7 cellular contexts compared by ENCODE assay signal in the genomic region with DNA sequence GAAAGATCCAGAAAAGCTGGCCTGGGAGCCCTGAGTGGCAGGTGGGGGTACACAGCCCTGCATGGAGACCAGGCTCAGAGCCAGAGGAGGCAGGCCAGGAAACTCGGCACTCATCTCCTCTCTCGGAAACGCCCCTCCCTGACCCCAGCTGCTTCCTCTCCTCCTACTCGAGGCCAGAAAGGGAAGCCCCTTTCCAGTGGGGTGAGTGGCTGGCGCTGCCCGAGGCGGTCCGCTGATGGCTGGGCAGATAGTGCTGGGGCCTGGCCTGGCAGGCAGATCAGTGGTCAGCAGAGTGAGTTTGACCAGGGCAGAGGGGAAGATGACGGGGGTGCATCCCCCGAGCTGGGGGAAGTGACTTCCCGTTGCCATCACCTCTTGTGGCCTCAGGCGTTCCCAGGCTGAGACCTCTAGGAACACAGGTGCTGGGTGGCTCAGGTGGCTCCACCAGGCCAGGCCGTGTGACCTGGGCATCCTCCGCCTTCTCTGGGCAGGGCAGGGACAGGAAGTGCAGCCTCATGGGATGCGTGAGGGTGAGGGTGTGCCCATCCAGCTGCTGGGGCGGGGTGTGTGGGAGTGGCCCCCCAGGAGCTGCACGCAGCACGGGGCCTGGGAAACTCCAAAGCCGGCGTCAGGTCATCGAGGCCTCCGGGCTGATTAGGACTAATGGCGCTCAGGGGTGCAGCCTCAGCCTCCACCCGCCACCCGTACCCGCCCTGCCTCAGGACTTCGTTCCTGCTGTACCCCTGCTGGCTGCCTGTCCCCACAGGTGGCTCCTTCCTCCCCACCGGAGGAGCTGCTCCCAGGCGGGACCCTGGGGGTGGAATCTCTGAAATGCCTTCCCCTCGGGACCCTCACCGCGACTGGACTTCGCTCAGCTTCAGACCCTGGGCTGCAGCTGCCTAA. TPM values are rescaled to one million over a fixed set of nuclear protein-coding genes. Genes with fewer than 3 reads are reported as not detected.
A peak's percentile ranks its signal among the peaks of the same experiment; 100 is the strongest.
DNase-seq lines count a peak whose midpoint lies in the region; ATAC-seq and TF ChIP-seq lines count a peak whose summit lies in the region.

No MANE protein-coding gene starts in this region.

- no peaks in the 10 kb centered on the region for H3K36me3 ChIP-seq in neuronal stem cell (replicated peaks in 1 of 2; ENCODE audit: control insufficient read depth in 2 of 2, insufficient read depth in 2 of 2, low read length in 2 of 2)
- no peaks in the 10 kb centered on the region for H3K36me3 ChIP-seq in smooth muscle cell (ENCODE audit: low read depth)

- H3F3A ChIP-seq in smooth muscle cell (ENCODE audit: low read depth): no peaks in the 10 kb centered on the region

- peaks cover 45% of the 10 kb centered on the region for H4K20me1 ChIP-seq in smooth muscle cell (ENCODE audit: low read depth)

- H4K91ac ChIP-seq in neuronal stem cell (ENCODE audit: low read depth, low read length, poor library complexity): no peak overlapping the region

- H3K9me3 ChIP-seq in neuronal stem cell (replicated peaks in 1 of 2; ENCODE audit: control insufficient read depth in 2 of 2, insufficient read depth in 1 of 2, low read depth in 1 of 2, low read length in 2 of 2): peaks cover 0 to 2% of the 10 kb centered on the region in 2 donors
- no peaks in the 10 kb centered on the region for H3K9me3 ChIP-seq in smooth muscle cell (replicated peaks; ENCODE audit: low read depth)

- H2AFZ ChIP-seq in neuronal stem cell (ENCODE audit: low read length) (peak overlapping the region; percentile 29), smooth muscle cell (ENCODE audit: low read depth) (no peak overlapping the region)

- H3K14ac ChIP-seq in neuronal stem cell (ENCODE audit: low read length): no peak overlapping the region

- H3K79me1 ChIP-seq in neuronal stem cell (ENCODE audit: low read depth, low read length): no peaks in the 10 kb centered on the region

- H3K27me3 ChIP-seq in neuronal stem cell (ENCODE audit: control insufficient read depth in 3 of 3, insufficient read depth in 3 of 3, low read depth in 1 of 3, low read length in 3 of 3) (peaks cover 0 to 15% (median 11%) of the 10 kb centered on the region in 3 experiments), smooth muscle cell (ENCODE audit: low read depth) (no peaks in the 10 kb centered on the region)

- peak overlapping the region; percentile 90 for H3K4me3 Mint-ChIP-seq in T-helper 2 cell treated with Interferon-gamma antibody and Interleukin-4, amounts not matched to agents 5 μg/mL and 100 μg/mL, for 36 hours

- peaks cover 2% of the 10 kb centered on the region for H3K36me3 Mint-ChIP-seq in T-helper 2 cell treated with Interferon-gamma antibody and Interleukin-4, amounts not matched to agents 5 μg/mL and 100 μg/mL, for 36 hours (ENCODE audit: low read depth)

- ATAC-seq in GM18909 (IDR thresholded peaks at IDR 0.05; ENCODE audit: poor library complexity, unreplicated experiment) (peak; percentile 54), HG03135 (IDR thresholded peaks at IDR 0.05; ENCODE audit: unreplicated experiment) (peak; percentile 48)

- H3K4me2 ChIP-seq in neuronal stem cell (ENCODE audit: insufficient read depth, low read length, poor library complexity, severe bottlenecking) (no peak overlapping the region), smooth muscle cell (no peak overlapping the region)

- H2BK120ac ChIP-seq in neuronal stem cell (ENCODE audit: low read depth, low read length): no peak overlapping the region

- no CpG with 5 or more reads among the region's 33 CpGs for WGBS in neuronal stem cell (ENCODE audit: extremely low coverage in 2 of 2, insufficient read length in 2 of 2, insufficient replicate concordance in 1 of 2), 2 donors
- 85% methylated on average over 32 of the region's 33 CpGs for WGBS in smooth muscle cell (ENCODE audit: low lambda C conversion rate)

- H3K23ac ChIP-seq in neuronal stem cell (ENCODE audit: low read depth, low read length, poor library complexity): peak overlapping the region; percentile 69

- no peaks in the 10 kb centered on the region for H3K27me3 Mint-ChIP-seq in T-helper 2 cell treated with Interferon-gamma antibody and Interleukin-4, amounts not matched to agents 5 μg/mL and 100 μg/mL, for 36 hours (ENCODE audit: low read depth)

- peak overlapping the region; percentile 66 for H2BK12ac ChIP-seq in neuronal stem cell (ENCODE audit: low read length)

- peak overlapping the region; percentile 15 for H3K18ac ChIP-seq in neuronal stem cell (ENCODE audit: low read length)

- H3K4me1 ChIP-seq in neuronal stem cell (ENCODE audit: control insufficient read depth in 2 of 2, insufficient read depth in 1 of 2, low read depth in 1 of 2, low read length in 2 of 2) (peaks cover 19 to 44% of the 10 kb centered on the region in 2 donors), smooth muscle cell (ENCODE audit: low read depth) (peaks cover 29% of the 10 kb centered on the region)

- H2AK5ac ChIP-seq in neuronal stem cell (ENCODE audit: low read depth, low read length): peak overlapping the region; percentile 94

- peak; percentile 73 for DNase-seq in T-helper 2 cell treated with Interferon-gamma antibody and Interleukin-4, amounts not matched to agents 5 μg/mL and 100 μg/mL, for 36 hours (ENCODE audit: low spot score)
- DNase-seq in effector CD4-positive, alpha-beta T cell: peak; percentile 39
- DNase-seq in neuronal stem cell (ENCODE audit: low spot score) (no peak), smooth muscle cell (lab: John Stamatoyannopoulos, UW; ENCODE audit: unreplicated experiment) (no peak), midbrain (lab: John Stamatoyannopoulos, UW) (no peak)

- H2BK5ac ChIP-seq in neuronal stem cell (ENCODE audit: low read length): peak overlapping the region; percentile 58

- H3K9ac ChIP-seq in neuronal stem cell (ENCODE audit: low read depth, low read length, poor library complexity) (no peak overlapping the region), smooth muscle cell (ENCODE audit: low read depth) (no peak overlapping the region)

- H3K27ac Mint-ChIP-seq in T-helper 2 cell treated with Interferon-gamma antibody and Interleukin-4, amounts not matched to agents 5 μg/mL and 100 μg/mL, for 36 hours: peak overlapping the region; percentile 92

- H3K9me3 Mint-ChIP-seq in T-helper 2 cell treated with Interferon-gamma antibody and Interleukin-4, amounts not matched to agents 5 μg/mL and 100 μg/mL, for 36 hours: no peaks in the 10 kb centered on the region

- peak overlapping the region; percentile 48 for H4K8ac ChIP-seq in neuronal stem cell (ENCODE audit: low read depth, low read length)

- no peak for TF ChIP-seq CTCF in smooth muscle cell (IDR thresholded peaks at IDR 0.05; ENCODE audit: borderline replicate concordance, insufficient read depth, poor library complexity, severe bottlenecking)

- peak overlapping the region; percentile 79 for H2BK15ac ChIP-seq in neuronal stem cell (ENCODE audit: low read length)

- H3K4ac ChIP-seq in neuronal stem cell (ENCODE audit: low read length): peak overlapping the region; percentile 39

- peaks cover 37% of the 10 kb centered on the region for H3K4me1 Mint-ChIP-seq in T-helper 2 cell treated with Interferon-gamma antibody and Interleukin-4, amounts not matched to agents 5 μg/mL and 100 μg/mL, for 36 hours (ENCODE audit: low read depth)

- H3K27ac ChIP-seq in neuronal stem cell (replicated peaks; ENCODE audit: low read length) (no peak overlapping the region), smooth muscle cell (ENCODE audit: low read depth) (no peak overlapping the region)

- H3K79me2 ChIP-seq in smooth muscle cell (ENCODE audit: low read depth): peaks cover 72% of the 10 kb centered on the region

- H3K4me3 ChIP-seq in neuronal stem cell (ENCODE audit: low read length in 2 of 2) (no peak overlapping the region), smooth muscle cell (no peak overlapping the region)

RNA-seq across cellular contexts. Expression of gene SH3BP2, which starts 5.8 kb away (rescaled TPM):
- polyA plus RNA-seq in neuronal stem cell (2013, experiment 1 of 2): 8.1 TPM
- 8.7 TPM for polyA plus RNA-seq in neuronal stem cell (2013, experiment 2 of 2)
- total RNA-seq in smooth muscle cell: 19.3 and 23.8 TPM in 2 replicates
- polyA plus RNA-seq in smooth muscle cell: 17.3 and 27.4 TPM in 2 replicates

RNA-seq across cellular contexts. Expression of gene TNIP2, which starts 42.5 kb away (rescaled TPM):
- polyA plus RNA-seq in neuronal stem cell (2013, experiment 1 of 2): 14.8 TPM
- polyA plus RNA-seq in neuronal stem cell (2013, experiment 2 of 2): 15.1 TPM
- total RNA-seq in smooth muscle cell: 23.8 and 24.7 TPM in 2 replicates
- polyA plus RNA-seq in smooth muscle cell: 37.5 and 40.7 TPM in 2 replicates

RNA-seq across cellular contexts. Expression of gene ADD1, which starts 45.0 kb away (rescaled TPM):
- 169 TPM for polyA plus RNA-seq in neuronal stem cell (2013, experiment 1 of 2)
- 159 TPM for polyA plus RNA-seq in neuronal stem cell (2013, experiment 2 of 2)
- 109 and 125 TPM in 2 replicates for total RNA-seq in smooth muscle cell
- polyA plus RNA-seq in smooth muscle cell: 175 and 200 TPM in 2 replicates

Comparison
In these comparisons a context has a peak if more than half of its experiments do, and no peak if none do; other contexts are left out.
1. DNase-seq: peak in T-helper 2 cell treated with Interferon-gamma antibody and Interleukin-4, amounts not matched to agents 5 μg/mL and 100 μg/mL, for 36 hours (single experiment) and effector CD4-positive, alpha-beta T cell (single experiment); none in neuronal stem cell (single experiment), smooth muscle cell (single experiment) and midbrain (single experiment).